Comparison of ENCODE assay signal across 40 cellular contexts in genomic region chr13:94726425-94726824, GRCh38. TPM values are rescaled to one million over a fixed set of nuclear protein-coding genes. Genes with fewer than 3 reads are reported as not detected.
"Had no signal": no experiment of that assay in that cellular context is flagged by ENCODE, and none has a peak within 500 bp of the region (broad histone marks: within the 10 kb centered on the region; RNA-seq: fewer than 3 reads in every experiment).

No MANE protein-coding gene starts in this region.

- H3K27ac Mint-ChIP-seq: activated B cell treated with CpG ODN at 0.5 μM for 24 hours; activated CD4-positive, alpha-beta memory T cell treated with anti-CD3 and anti-CD28 coated beads for 36 hours; activated CD4-positive, alpha-beta T cell treated with anti-CD3 and anti-CD28 coated beads, Interleukin-2, amount 10 ng/mL, durations not matched to agents 24 days and 14 days; activated CD8-positive, alpha-beta T cell treated with anti-CD3 and anti-CD28 coated beads for 36 hours; activated naive CD4-positive, alpha-beta T cell treated with anti-CD3 and anti-CD28 coated beads, Interleukin-2, amount 10 ng/mL, durations not matched to agents 7 days and 5 days; activated naive CD4-positive, alpha-beta T cell treated with anti-CD3 and anti-CD28 coated beads, Interleukin-2, amount 50 U/mL, for 24 hours; activated naive CD8-positive, alpha-beta T cell; activated naive CD8-positive, alpha-beta T cell treated with anti-CD3 and anti-CD28 coated beads, Interleukin-2, amount 10 ng/mL, durations not matched to agents 7 days and 5 days; activated naive CD8-positive, alpha-beta T cell treated with anti-CD3 and anti-CD28 coated beads, Interleukin-2, amount 50 U/mL, for 24 hours; activated T-cell treated with anti-CD3 and anti-CD28 coated beads, Interleukin-2, amount 50 U/mL, for 72 hours; activated T-helper 1 cell treated with anti-CD3 and anti-CD28 coated beads, Interleukin-12 subunit alpha, Interleukin-12 subunit beta, Interleukin-2, Interleukin-4 antibody, amounts not matched to agents 30 ng/mL and 10 ng/mL and 1 ng/mL, durations not matched to agents 14 hours and 24 hours and 36 hours; activated T-helper 17 cell treated with anti-CD3 and anti-CD28 coated beads, Interleukin-2, amount 50 U/mL, for 72 hours; T-helper 1 cell treated with Interleukin-12 subunit alpha and Interleukin-12 subunit beta and Interleukin-4 antibody, amounts not matched to agents 30 μg/mL and 1 μg/mL, for 36 hours; T-helper 2 cell treated with Interferon-gamma antibody and Interleukin-4, amounts not matched to agents 5 μg/mL and 100 μg/mL, for 36 hours had no signal

- H3K9me3 ChIP-seq: body of pancreas had no signal

- H3K27me3 Mint-ChIP-seq: activated CD4-positive, alpha-beta T cell treated with anti-CD3 and anti-CD28 coated beads, Interleukin-2, amount 10 ng/mL, durations not matched to agents 24 days and 14 days had no signal

- H3K4me1 Mint-ChIP-seq: activated B cell treated with CpG ODN at 0.5 μM for 24 hours; activated CD4-positive, alpha-beta T cell treated with anti-CD3 and anti-CD28 coated beads, Interleukin-2, amount 10 ng/mL, durations not matched to agents 24 days and 14 days; activated naive CD4-positive, alpha-beta T cell treated with anti-CD3 and anti-CD28 coated beads, Interleukin-2, amount 10 ng/mL, durations not matched to agents 7 days and 5 days; activated naive CD4-positive, alpha-beta T cell treated with anti-CD3 and anti-CD28 coated beads, Interleukin-2, amount 50 U/mL, for 24 hours; activated naive CD8-positive, alpha-beta T cell treated with anti-CD3 and anti-CD28 coated beads, Interleukin-2, amount 10 ng/mL, durations not matched to agents 7 days and 5 days; activated naive CD8-positive, alpha-beta T cell treated with anti-CD3 and anti-CD28 coated beads, Interleukin-2, amount 50 U/mL, for 24 hours; activated T-helper 17 cell treated with anti-CD3 and anti-CD28 coated beads, Interleukin-2, amount 50 U/mL, for 72 hours; central memory CD8-positive, alpha-beta T cell had no signal

- H3K27ac ChIP-seq: ascending aorta, body of pancreas, brain microvascular endothelial cell, breast epithelium, VCaP had no signal

- H3K36me3 Mint-ChIP-seq: activated CD4-positive, alpha-beta memory T cell treated with anti-CD3 and anti-CD28 coated beads for 36 hours; activated naive CD4-positive, alpha-beta T cell treated with anti-CD3 and anti-CD28 coated beads, Interleukin-2, amount 10 ng/mL, durations not matched to agents 7 days and 5 days; activated naive CD4-positive, alpha-beta T cell treated with anti-CD3 and anti-CD28 coated beads, Interleukin-2, amount 50 U/mL, for 24 hours; activated naive CD8-positive, alpha-beta T cell treated with anti-CD3 and anti-CD28 coated beads, Interleukin-2, amount 10 ng/mL, durations not matched to agents 7 days and 5 days had no signal

- DNase-seq: activated B cell treated with CpG ODN at 0.5 μM for 24 hours; activated CD4-positive, alpha-beta memory T cell treated with anti-CD3 and anti-CD28 coated beads for 36 hours; activated CD4-positive, alpha-beta T cell treated with anti-CD3 and anti-CD28 coated beads for 4 hours; activated CD4-positive, alpha-beta T cell treated with anti-CD3 and anti-CD28 coated beads, Interleukin-2, amount 10 ng/mL, durations not matched to agents 24 days and 14 days; activated CD4-positive, alpha-beta T cell treated with anti-CD3 and anti-CD28 coated beads, Interleukin-2, amount 50 U/mL, for 1 hour; activated CD4-positive, alpha-beta T cell treated with anti-CD3 and anti-CD28 coated beads, Interleukin-2, amount 50 U/mL, for 4 hours; activated CD4-positive, CD25-positive, alpha-beta regulatory T cell treated with anti-CD3 and anti-CD28 coated beads, Interleukin-2, amount 50 U/mL, for 72 hours; activated CD8-positive, alpha-beta memory T cell treated with anti-CD3 and anti-CD28 coated beads, Interleukin-2, amount 50 U/mL, for 4 hours; activated CD8-positive, alpha-beta T cell treated with anti-CD3 and anti-CD28 coated beads for 36 hours; activated effector memory CD4-positive, alpha-beta T cell treated with anti-CD3 and anti-CD28 coated beads, Interleukin-2, amount 50 U/mL, for 16 hours; activated naive CD4-positive, alpha-beta T cell treated with anti-CD3 and anti-CD28 coated beads, Interleukin-2, amount 10 ng/mL, durations not matched to agents 7 days and 5 days; activated naive CD4-positive, alpha-beta T cell treated with Interleukin-2 at 50 U/mL for 16 hours; activated naive CD8-positive, alpha-beta T cell treated with anti-CD3 and anti-CD28 coated beads, Interleukin-2, amount 10 ng/mL, durations not matched to agents 7 days and 5 days; activated naive CD8-positive, alpha-beta T cell treated with anti-CD3 and anti-CD28 coated beads, Interleukin-2, amount 50 U/mL, for 24 hours; activated T-cell treated with anti-CD3 and anti-CD28 coated beads for 4 hours; activated T-cell treated with anti-CD3 and anti-CD28 coated beads, Interleukin-2, amount 50 U/mL, for 1 hour; activated T-cell treated with anti-CD3 and anti-CD28 coated beads, Interleukin-2, amount 50 U/mL, for 4 hours; activated T-cell treated with anti-CD3 and anti-CD28 coated beads, Interleukin-2, amount 50 U/mL, for 72 hours; amygdala; anterior cingulate cortex; body of pancreas; brain microvascular endothelial cell; cerebellar nuclear complex; T-helper 1 cell; T-helper 2 cell; T-helper 9 cell had no signal

- H3K27me3 ChIP-seq: ascending aorta, body of pancreas, brain microvascular endothelial cell had no signal

- H3K9me3 Mint-ChIP-seq: activated B cell treated with CpG ODN at 0.5 μM for 24 hours; activated naive CD4-positive, alpha-beta T cell treated with anti-CD3 and anti-CD28 coated beads, Interleukin-2, amount 50 U/mL, for 24 hours; central memory CD8-positive, alpha-beta T cell; T-helper 2 cell treated with Interferon-gamma antibody and Interleukin-4, amounts not matched to agents 5 μg/mL and 100 μg/mL, for 36 hours had no signal

- H3K4me1 ChIP-seq: ascending aorta, body of pancreas, breast epithelium had no signal

- ATAC-seq: activated CD8-positive, alpha-beta T cell treated with anti-CD3 and anti-CD28 coated beads for 36 hours; activated naive CD8-positive, alpha-beta T cell treated with anti-CD3 and anti-CD28 coated beads, Interleukin-2, amount 50 U/mL, for 24 hours; activated T-cell treated with anti-CD3 and anti-CD28 coated beads, Interleukin-2, amount 50 U/mL, for 4 hours; activated T-cell treated with anti-CD3 and anti-CD28 coated beads, Interleukin-2, amount 50 U/mL, for 72 hours; activated T-helper 17 cell treated with anti-CD3 and anti-CD28 coated beads, Interleukin-2, amount 50 U/mL, for 72 hours; body of pancreas had no signal

- H3K4me3 Mint-ChIP-seq: activated B cell treated with CpG ODN at 0.5 μM for 24 hours; activated CD4-positive, alpha-beta memory T cell treated with anti-CD3 and anti-CD28 coated beads for 36 hours; activated CD4-positive, alpha-beta T cell treated with anti-CD3 and anti-CD28 coated beads, Interleukin-2, amount 10 ng/mL, durations not matched to agents 24 days and 14 days; activated CD8-positive, alpha-beta T cell treated with anti-CD3 and anti-CD28 coated beads for 36 hours; activated naive CD4-positive, alpha-beta T cell treated with anti-CD3 and anti-CD28 coated beads, Interleukin-2, amount 10 ng/mL, durations not matched to agents 7 days and 5 days; activated naive CD4-positive, alpha-beta T cell treated with anti-CD3 and anti-CD28 coated beads, Interleukin-2, amount 50 U/mL, for 24 hours; activated naive CD8-positive, alpha-beta T cell; activated naive CD8-positive, alpha-beta T cell treated with anti-CD3 and anti-CD28 coated beads, Interleukin-2, amount 10 ng/mL, durations not matched to agents 7 days and 5 days; activated naive CD8-positive, alpha-beta T cell treated with anti-CD3 and anti-CD28 coated beads, Interleukin-2, amount 50 U/mL, for 24 hours; activated T-cell treated with anti-CD3 and anti-CD28 coated beads, Interleukin-2, amount 50 U/mL, for 4 hours; activated T-cell treated with anti-CD3 and anti-CD28 coated beads, Interleukin-2, amount 50 U/mL, for 72 hours; activated T-helper 1 cell treated with anti-CD3 and anti-CD28 coated beads, Interleukin-12 subunit alpha, Interleukin-12 subunit beta, Interleukin-2, Interleukin-4 antibody, amounts not matched to agents 30 ng/mL and 10 ng/mL and 1 ng/mL, durations not matched to agents 14 hours and 24 hours and 36 hours; activated T-helper 17 cell treated with anti-CD3 and anti-CD28 coated beads, Interleukin-2, amount 50 U/mL, for 72 hours; central memory CD8-positive, alpha-beta T cell; T-helper 1 cell treated with Interleukin-12 subunit alpha and Interleukin-12 subunit beta and Interleukin-4 antibody, amounts not matched to agents 30 μg/mL and 1 μg/mL, for 36 hours; T-helper 2 cell treated with Interferon-gamma antibody and Interleukin-4, amounts not matched to agents 5 μg/mL and 100 μg/mL, for 36 hours had no signal

- FAIRE-seq: TTC549 had no signal

- H3K36me3 ChIP-seq: ascending aorta, brain microvascular endothelial cell, breast epithelium had no signal

- H3K4me3 ChIP-seq: ascending aorta, body of pancreas, breast epithelium had no signal

RNA-seq across cellular contexts. Expression of gene SOX21, which starts 14.1 kb away (rescaled TPM):
- total RNA-seq: activated B cell treated with CpG ODN at 0.5 μM for 24 hours; activated CD4-positive, alpha-beta memory T cell treated with anti-CD3 and anti-CD28 coated beads for 36 hours; activated CD4-positive, alpha-beta T cell treated with anti-CD3 and anti-CD28 coated beads, Interleukin-2, amount 10 ng/mL, durations not matched to agents 24 days and 14 days; activated CD8-positive, alpha-beta memory T cell treated with anti-CD3 and anti-CD28 coated beads for 36 hours; activated CD8-positive, alpha-beta T cell treated with anti-CD3 and anti-CD28 coated beads for 36 hours; activated naive CD8-positive, alpha-beta T cell treated with anti-CD3 and anti-CD28 coated beads, Interleukin-2, amount 10 ng/mL, durations not matched to agents 7 days and 5 days; activated T-cell treated with anti-CD3 and anti-CD28 coated beads, Interleukin-2, amount 50 U/mL, for 4 hours; activated T-cell treated with anti-CD3 and anti-CD28 coated beads, Interleukin-2, amount 50 U/mL, for 72 hours; activated T-helper 1 cell treated with anti-CD3 and anti-CD28 coated beads, Interleukin-12 subunit alpha, Interleukin-12 subunit beta, Interleukin-2, Interleukin-4 antibody, amounts not matched to agents 30 ng/mL and 10 ng/mL and 1 ng/mL, durations not matched to agents 14 hours and 24 hours and 36 hours; activated T-helper 17 cell treated with anti-CD3 and anti-CD28 coated beads, Interleukin-2, amount 50 U/mL, for 72 hours; ascending aorta; breast epithelium; cardiac septum; chondrocyte had no signal
